8 cellular contexts compared by ENCODE assay signal in genomic region chr5:16894236-16895057, GRCh38. TPM values are rescaled to one million over a fixed set of nuclear protein-coding genes. Genes with fewer than 3 reads are reported as not detected.
A peak's percentile ranks its signal among the peaks of the same experiment; 100 is the strongest.
DNase-seq lines count a peak whose midpoint lies in the region; ATAC-seq and TF ChIP-seq lines count a peak whose summit lies in the region.

No MANE protein-coding gene starts in this region.

- intact Hi-C loops in body of pancreas (cut with DNase I): no loop called here

- no peak overlapping the region for H3K4me3 ChIP-seq in body of pancreas

- H3K4me1 ChIP-seq in body of pancreas: peaks cover 97% of the 10 kb centered on the region

- no peaks in the 10 kb centered on the region for H3K36me3 ChIP-seq in body of pancreas (replicated peaks in 1 of 2; ENCODE audit: insufficient read depth in 1 of 2, low read depth in 2 of 2)

- WGBS in body of pancreas, 2 donors: 18 to 20% methylated on average over 13 of the region's 13 CpGs

- H3K4me1 Mint-ChIP-seq in mesothelial cell of epicardium: peaks cover 63% of the 10 kb centered on the region

- H3K9me3 Mint-ChIP-seq in mesothelial cell of epicardium: no peaks in the 10 kb centered on the region

- H3K27ac Mint-ChIP-seq in mesothelial cell of epicardium: peak overlapping the region; percentile 72

- H3K27me3 ChIP-seq in body of pancreas: no peaks in the 10 kb centered on the region

- no peaks in the 10 kb centered on the region for H3K36me3 Mint-ChIP-seq in mesothelial cell of epicardium

- peak; percentile 81 for ATAC-seq in body of pancreas

- H3K27me3 Mint-ChIP-seq in mesothelial cell of epicardium (ENCODE audit: low read depth): no peaks in the 10 kb centered on the region

- peak in 1 of 3 donors; percentile 27 for TF ChIP-seq POLR2A in body of pancreas (IDR thresholded peaks at IDR 0.05)

- peak overlapping the region; percentile 74 to 90 (median 86) for H3K27ac ChIP-seq in body of pancreas

- peak; percentile 79 for DNase-seq in DMS 273 treated with DMSO at 0.1 percent for 48 hours (lab: John Stamatoyannopoulos, UW)
- DNase-seq in NCI-H1930 (lab: John Stamatoyannopoulos, UW): peak; percentile 69 to 81
- DNase-seq in body of pancreas: peak; percentile 49 to 80 (median 58)
- peak in 1 of 2 experiments; percentile 42 for DNase-seq in mesothelial cell of epicardium (ENCODE audit: low spot score in 2 of 2, unreplicated experiment in 2 of 2)
- DNase-seq in T-helper 1 cell: no peak
- no peak for DNase-seq in NCI-H128 (lab: John Stamatoyannopoulos, UW; ENCODE audit: unreplicated experiment)
- DNase-seq in dedifferentiated amniotic fluid mesenchymal stem cell (ENCODE audit: extremely low spot score): no peak
- DNase-seq in activated CD4-positive, alpha-beta T cell treated with anti-CD3 and anti-CD28 coated beads, Interleukin-2, amount 50 U/mL, for 48 hours: no peak

- no peak overlapping the region for H3K4me3 Mint-ChIP-seq in mesothelial cell of epicardium

- H3K9me3 ChIP-seq in body of pancreas: no peaks in the 10 kb centered on the region

- TF ChIP-seq CTCF in body of pancreas (IDR thresholded peaks at IDR 0.05) (no peak), mesothelial cell of epicardium (IDR thresholded peaks at IDR 0.05; ENCODE audit: unreplicated experiment) (no peak)

RNA-seq across cellular contexts. Expression of gene MYO10, which starts 41.6 kb away (rescaled TPM):
- total RNA-seq in body of pancreas (100 to 1,000 TPM in 1 of 2 donors, 10 to 100 TPM in 1; 35.8 to 162 TPM), mesothelial cell of epicardium (50.1 to 56.7 TPM (median 51.9 TPM) in 3 replicates)

Comparison
In these comparisons a context has a peak if more than half of its experiments do, and no peak if none do; other contexts are left out.
1. DNase-seq: peak in DMS 273 treated with DMSO at 0.1 percent for 48 hours (single experiment), NCI-H1930 (2 of 2) and body of pancreas (4 of 4); none in T-helper 1 cell (0 of 5), NCI-H128 (single experiment), dedifferentiated amniotic fluid mesenchymal stem cell (single experiment) and activated CD4-positive, alpha-beta T cell treated with anti-CD3 and anti-CD28 coated beads, Interleukin-2, amount 50 U/mL, for 48 hours (0 of 2).